ENCODE assay signal across 29 cellular contexts in the genomic region with DNA sequence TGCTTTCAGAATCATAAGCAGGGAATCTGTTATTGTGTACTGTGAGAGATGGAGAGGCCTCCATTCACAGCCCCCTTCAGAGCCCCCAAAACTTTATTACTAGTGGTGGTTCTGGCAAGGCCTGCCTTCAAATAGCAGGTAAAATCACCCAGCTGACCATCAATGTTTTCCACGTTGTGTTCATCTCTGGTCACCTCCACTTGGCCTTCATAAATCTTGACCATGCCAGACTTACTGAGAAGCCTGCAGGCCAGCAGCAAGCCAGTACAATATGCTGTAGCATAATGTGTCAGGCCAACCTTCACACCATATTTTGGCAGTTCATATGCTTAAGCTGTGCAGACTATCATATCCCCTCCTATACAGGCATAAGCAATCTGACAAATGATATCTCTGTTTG.
"Had no signal": no experiment of that assay in that cellular context is flagged by ENCODE, and none has a peak within 500 bp of the region (broad histone marks: within the 10 kb centered on the region; RNA-seq: fewer than 3 reads in every experiment).

No MANE protein-coding gene starts in this region.

- DNase-seq: activated CD4-positive, alpha-beta memory T cell treated with anti-CD3 and anti-CD28 coated beads, Interleukin-2, amount 10 ng/mL, durations not matched to agents 7 days and 5 days; activated CD4-positive, alpha-beta T cell treated with anti-CD3 and anti-CD28 coated beads for 1 hour; activated CD4-positive, alpha-beta T cell treated with anti-CD3 and anti-CD28 coated beads for 4 hours; activated CD4-positive, alpha-beta T cell treated with anti-CD3 and anti-CD28 coated beads, Interleukin-2, amount 10 ng/mL, durations not matched to agents 7 days and 5 days; activated CD4-positive, alpha-beta T cell treated with anti-CD3 and anti-CD28 coated beads, Interleukin-2, amount 50 U/mL, for 4 hours; activated CD8-positive, alpha-beta memory T cell treated with anti-CD3 and anti-CD28 coated beads, Interleukin-2, amount 50 U/mL, for 48 hours; activated gamma-delta T cell; activated naive CD4-positive, alpha-beta T cell; activated naive CD4-positive, alpha-beta T cell treated with anti-CD3 and anti-CD28 coated beads, Interleukin-2, amount 10 ng/mL, durations not matched to agents 7 days and 5 days; activated naive CD8-positive, alpha-beta T cell treated with anti-CD3 and anti-CD28 coated beads, Interleukin-2, amount 10 ng/mL, durations not matched to agents 7 days and 5 days; activated T-cell treated with anti-CD3 and anti-CD28 coated beads for 4 hours; activated T-cell treated with anti-CD3 and anti-CD28 coated beads, Interleukin-2, amount 50 U/mL, for 24 hours; activated T-cell treated with anti-CD3 and anti-CD28 coated beads, Interleukin-2, amount 50 U/mL, for 72 hours; central memory CD4-positive, alpha-beta T cell; cortex of kidney; dermis blood vessel endothelial cell; effector CD4-positive, alpha-beta T cell; effector memory CD8-positive, alpha-beta T cell; erythroblast; esophagus squamous epithelium; foreskin melanocyte; head of caudate nucleus; T-helper 2 cell had no signal

- H3K9me3 Mint-ChIP-seq: activated CD4-positive, alpha-beta memory T cell treated with anti-CD3 and anti-CD28 coated beads, Interleukin-2, amount 10 ng/mL, durations not matched to agents 7 days and 5 days; activated CD4-positive, alpha-beta T cell treated with anti-CD3 and anti-CD28 coated beads, Interleukin-2, amount 10 ng/mL, durations not matched to agents 7 days and 5 days; activated naive CD4-positive, alpha-beta T cell treated with anti-CD3 and anti-CD28 coated beads, Interleukin-2, amount 10 ng/mL, durations not matched to agents 7 days and 5 days; activated naive CD4-positive, alpha-beta T cell treated with anti-CD3 and anti-CD28 coated beads, Interleukin-2, amount 50 U/mL, for 72 hours; activated naive CD8-positive, alpha-beta T cell treated with anti-CD3 and anti-CD28 coated beads, Interleukin-2, amount 10 ng/mL, durations not matched to agents 7 days and 5 days; activated T-cell treated with anti-CD3 and anti-CD28 coated beads, Interleukin-2, amount 50 U/mL, for 24 hours; activated T-cell treated with anti-CD3 and anti-CD28 coated beads, Interleukin-2, amount 50 U/mL, for 72 hours; effector memory CD8-positive, alpha-beta T cell had no signal

- H3K4me3 ChIP-seq: ascending aorta, breast epithelium, cardiac muscle cell, esophagus squamous epithelium, gastroesophageal sphincter had no signal

- H3K27ac Mint-ChIP-seq: activated CD4-positive, alpha-beta memory T cell treated with anti-CD3 and anti-CD28 coated beads, Interleukin-2, amount 10 ng/mL, durations not matched to agents 7 days and 5 days; activated CD4-positive, alpha-beta T cell treated with anti-CD3 and anti-CD28 coated beads, Interleukin-2, amount 10 ng/mL, durations not matched to agents 7 days and 5 days; activated naive CD4-positive, alpha-beta T cell treated with anti-CD3 and anti-CD28 coated beads, Interleukin-2, amount 10 ng/mL, durations not matched to agents 7 days and 5 days; activated naive CD4-positive, alpha-beta T cell treated with anti-CD3 and anti-CD28 coated beads, Interleukin-2, amount 50 U/mL, for 72 hours; activated naive CD8-positive, alpha-beta T cell treated with anti-CD3 and anti-CD28 coated beads, Interleukin-2, amount 10 ng/mL, durations not matched to agents 7 days and 5 days; activated T-cell treated with anti-CD3 and anti-CD28 coated beads, Interleukin-2, amount 50 U/mL, for 24 hours; activated T-cell treated with anti-CD3 and anti-CD28 coated beads, Interleukin-2, amount 50 U/mL, for 72 hours; effector memory CD8-positive, alpha-beta T cell had no signal

- H3K4me1 ChIP-seq: breast epithelium had no signal

- H3K36me3 ChIP-seq: ascending aorta, breast epithelium, cardiac muscle cell, esophagus squamous epithelium, gastroesophageal sphincter had no signal

- H3K27me3 ChIP-seq: ascending aorta, breast epithelium, cardiac muscle cell, esophagus squamous epithelium, gastroesophageal sphincter had no signal

- ATAC-seq: activated naive CD4-positive, alpha-beta T cell treated with anti-CD3 and anti-CD28 coated beads, Interleukin-2, amount 50 U/mL, for 72 hours; activated T-cell treated with anti-CD3 and anti-CD28 coated beads, Interleukin-2, amount 50 U/mL, for 72 hours; effector memory CD8-positive, alpha-beta T cell; gastroesophageal sphincter had no signal

- H3K4me1 Mint-ChIP-seq: activated CD4-positive, alpha-beta memory T cell treated with anti-CD3 and anti-CD28 coated beads, Interleukin-2, amount 10 ng/mL, durations not matched to agents 7 days and 5 days; activated CD4-positive, alpha-beta T cell treated with anti-CD3 and anti-CD28 coated beads, Interleukin-2, amount 10 ng/mL, durations not matched to agents 7 days and 5 days; activated naive CD4-positive, alpha-beta T cell treated with anti-CD3 and anti-CD28 coated beads, Interleukin-2, amount 10 ng/mL, durations not matched to agents 7 days and 5 days; activated naive CD8-positive, alpha-beta T cell treated with anti-CD3 and anti-CD28 coated beads, Interleukin-2, amount 10 ng/mL, durations not matched to agents 7 days and 5 days had no signal

- H3K4me3 Mint-ChIP-seq: activated CD4-positive, alpha-beta memory T cell treated with anti-CD3 and anti-CD28 coated beads, Interleukin-2, amount 10 ng/mL, durations not matched to agents 7 days and 5 days; activated CD4-positive, alpha-beta T cell treated with anti-CD3 and anti-CD28 coated beads, Interleukin-2, amount 10 ng/mL, durations not matched to agents 7 days and 5 days; activated naive CD4-positive, alpha-beta T cell treated with anti-CD3 and anti-CD28 coated beads, Interleukin-2, amount 10 ng/mL, durations not matched to agents 7 days and 5 days; activated naive CD8-positive, alpha-beta T cell treated with anti-CD3 and anti-CD28 coated beads, Interleukin-2, amount 10 ng/mL, durations not matched to agents 7 days and 5 days; activated T-cell treated with anti-CD3 and anti-CD28 coated beads, Interleukin-2, amount 50 U/mL, for 24 hours; activated T-cell treated with anti-CD3 and anti-CD28 coated beads, Interleukin-2, amount 50 U/mL, for 72 hours; effector memory CD8-positive, alpha-beta T cell had no signal

- H3K9me3 ChIP-seq: ascending aorta, breast epithelium, esophagus squamous epithelium, gastroesophageal sphincter had no signal

- H3K27ac ChIP-seq: ascending aorta, breast epithelium, cardiac muscle cell, esophagus squamous epithelium, gastroesophageal sphincter had no signal

- H3K36me3 Mint-ChIP-seq: activated naive CD4-positive, alpha-beta T cell treated with anti-CD3 and anti-CD28 coated beads, Interleukin-2, amount 10 ng/mL, durations not matched to agents 7 days and 5 days; activated naive CD4-positive, alpha-beta T cell treated with anti-CD3 and anti-CD28 coated beads, Interleukin-2, amount 50 U/mL, for 72 hours; activated naive CD8-positive, alpha-beta T cell treated with anti-CD3 and anti-CD28 coated beads, Interleukin-2, amount 10 ng/mL, durations not matched to agents 7 days and 5 days; brain had no signal
